Comparison of ENCODE assay signal across 8 cellular contexts in the genomic region with DNA sequence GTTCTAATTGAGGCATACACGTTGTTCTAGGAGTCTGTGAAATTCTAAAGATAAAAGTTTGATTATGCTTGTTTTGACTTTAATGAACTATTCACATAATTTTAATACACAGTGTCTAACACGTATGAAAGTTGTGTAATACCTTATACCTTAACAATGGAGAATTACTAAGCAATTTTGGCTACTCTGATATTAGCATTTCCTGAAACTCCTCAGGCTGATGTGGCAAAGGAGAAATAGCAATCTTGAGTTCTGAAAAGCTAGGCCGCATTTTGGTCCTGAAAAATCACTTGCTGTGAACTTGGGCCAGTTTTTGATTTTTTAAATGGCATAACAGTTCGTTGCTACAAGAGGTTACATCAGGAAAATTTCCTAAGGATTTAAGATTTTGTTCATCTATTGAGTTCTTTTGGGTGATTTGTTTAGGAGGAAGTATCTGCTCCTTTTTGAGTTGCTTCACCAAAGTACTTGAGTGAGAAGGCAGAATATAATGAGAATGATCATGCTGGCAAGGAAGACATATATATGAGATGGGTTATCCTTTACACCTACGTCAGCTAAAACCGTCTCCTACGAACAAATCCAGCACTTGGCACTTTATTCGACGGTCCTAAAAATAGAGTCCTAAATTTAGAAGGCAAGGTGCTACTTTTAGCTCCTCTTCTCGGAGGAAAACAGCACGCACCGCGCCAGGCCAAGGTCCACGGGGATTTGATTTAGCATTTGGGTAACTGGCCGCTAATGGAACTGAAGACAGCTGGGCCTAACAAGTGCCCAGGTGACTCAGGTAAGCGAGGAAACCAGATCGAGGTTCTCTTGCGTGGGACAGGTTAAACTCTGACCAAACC. TPM values are rescaled to one million over a fixed set of nuclear protein-coding genes. Genes with fewer than 3 reads are reported as not detected.
DNase-seq lines count a peak whose midpoint lies in the region; ATAC-seq and TF ChIP-seq lines count a peak whose summit lies in the region.

No MANE protein-coding gene starts in this region.

- 43 to 45% methylated on average over 16 to 17 of the region's 18 CpGs for WGBS in ectodermal cell, 2 experiments
- WGBS in urinary bladder = 12% methylated on average over 18 of the region's 18 CpGs

- CTCF ChIA-PET in Panc1 (lab: Charles Lee) = no interaction called here

- H3K27ac ChIP-seq in Panc1 (ENCODE audit: low read length) = peak overlapping the region; percentile 95
- H3K27ac ChIP-seq in ectodermal cell (ENCODE audit: insufficient read depth, low read depth, low read length, poor library complexity, severe bottlenecking) = no peak overlapping the region
- peak overlapping the region; percentile 99 for H3K27ac ChIP-seq in urinary bladder (ENCODE audit: low read depth)

- peak; percentile 48 for ATAC-seq in GM21381 (IDR thresholded peaks at IDR 0.05; ENCODE audit: unreplicated experiment)
- no peak for ATAC-seq in Panc1

- TF ChIP-seq CTCF in AG10803 (conservative IDR thresholded peaks at IDR 0.05; ENCODE audit: low read length) (no peak), Panc1 (IDR thresholded peaks at IDR 0.05) (no peak)

- H3K4me3 ChIP-seq in AG10803 (ENCODE audit: low read length) (peak overlapping the region; percentile 76), Panc1 (ENCODE audit: low read depth in 2 of 2, low read length in 2 of 2) (peak overlapping the region; percentile 76 to 88), ectodermal cell (ENCODE audit: insufficient read depth, low read depth, low read length) (peak overlapping the region; percentile 78), mononuclear cell (ENCODE audit: low read length) (peak overlapping the region; percentile 92), urinary bladder (ENCODE audit: low read depth, low read length) (peak overlapping the region; percentile 89)

- H3K27me3 ChIP-seq in Panc1 (ENCODE audit: control insufficient read depth, insufficient read depth, low read length) (no peaks in the 10 kb centered on the region), ectodermal cell (ENCODE audit: control insufficient read depth, insufficient read depth, low read length, poor library complexity, severe bottlenecking) (peaks cover 16% of the 10 kb centered on the region), mononuclear cell (ENCODE audit: insufficient read depth, low read length) (no peaks in the 10 kb centered on the region)

- BruUV-seq in Panc1 (replicated peaks; lab: Mats Ljungman, UMichigan) = no TSS peak

- intact Hi-C loops in Panc1 (cut with micrococcal nuclease; ENCODE audit: unreplicated experiment) = loop anchor here (10.0 kb wide), 1 partner anchor 81 kb away; no protein-coding TSS in a partner anchor

- H3K9me3 ChIP-seq in Panc1 (ENCODE audit: control insufficient read depth, insufficient read depth, low read depth, low read length) (peaks cover 3% of the 10 kb centered on the region; the same call in 1 of the 2 replicates), ectodermal cell (ENCODE audit: control insufficient read depth, low read length) (no peaks in the 10 kb centered on the region), mononuclear cell (ENCODE audit: low read depth, low read length) (no peaks in the 10 kb centered on the region)

- DNase-seq in AG10803 (ENCODE audit: low read depth) = peak; percentile 34
- no peak for DNase-seq in Panc1 (ENCODE audit: low read depth, low spot score)
- no peak for DNase-seq in activated CD8-positive, alpha-beta memory T cell treated with anti-CD3 and anti-CD28 coated beads, Interleukin-2, amount 50 U/mL, for 48 hours
- DNase-seq in cerebellar nuclear complex (lab: John Stamatoyannopoulos, UW) = no peak

- H3K4me1 ChIP-seq in Panc1 (ENCODE audit: control insufficient read depth, insufficient read depth, low read length) (peaks cover 17% of the 10 kb centered on the region), ectodermal cell (ENCODE audit: control insufficient read depth, insufficient read depth, low read length) (peaks cover 5% of the 10 kb centered on the region), mononuclear cell (ENCODE audit: insufficient read depth, low read length) (peaks cover 31% of the 10 kb centered on the region), urinary bladder (ENCODE audit: insufficient read depth) (no peaks in the 10 kb centered on the region)

- H3K36me3 ChIP-seq in Panc1 (ENCODE audit: control insufficient read depth, insufficient read depth, low read length) = no peaks in the 10 kb centered on the region; the same call in 1 of the 2 replicates
- H3K36me3 ChIP-seq in ectodermal cell (ENCODE audit: control insufficient read depth, insufficient read depth, low read length) = no peaks in the 10 kb centered on the region
- no peaks in the 10 kb centered on the region for H3K36me3 ChIP-seq in urinary bladder (ENCODE audit: insufficient read depth)

- POLR2A ChIA-PET in Panc1 (lab: Charles Lee) = no interaction called here

- in situ Hi-C loops in Panc1 (cut with HindIII; ENCODE audit: low pct_unique_long_range_greater_than_20kb, low sequenced_read_pairs) = no loop called here

RNA-seq across cellular contexts. Expression of gene MIA2, which starts 32.2 kb away (rescaled TPM):
- total RNA-seq in Panc1 (2021; ENCODE audit: unreplicated experiment) (19.2 TPM), mononuclear cell (32.0 TPM), urinary bladder (34.9 TPM)
- 7.4 TPM for polyA plus RNA-seq in Panc1 (2012; ENCODE audit: insufficient read length)
- 14.7 TPM for polyA plus RNA-seq in ectodermal cell (2013, experiment 1 of 4)
- 16.7 TPM for polyA plus RNA-seq in ectodermal cell (2013, experiment 2 of 4)
- 13.8 TPM for polyA plus RNA-seq in ectodermal cell (2013, experiment 3 of 4)
- polyA plus RNA-seq in ectodermal cell (2013, experiment 4 of 4) = 15.1 TPM
- 13.5 TPM for polyA plus RNA-seq in urinary bladder
